In the genomic region with DNA sequence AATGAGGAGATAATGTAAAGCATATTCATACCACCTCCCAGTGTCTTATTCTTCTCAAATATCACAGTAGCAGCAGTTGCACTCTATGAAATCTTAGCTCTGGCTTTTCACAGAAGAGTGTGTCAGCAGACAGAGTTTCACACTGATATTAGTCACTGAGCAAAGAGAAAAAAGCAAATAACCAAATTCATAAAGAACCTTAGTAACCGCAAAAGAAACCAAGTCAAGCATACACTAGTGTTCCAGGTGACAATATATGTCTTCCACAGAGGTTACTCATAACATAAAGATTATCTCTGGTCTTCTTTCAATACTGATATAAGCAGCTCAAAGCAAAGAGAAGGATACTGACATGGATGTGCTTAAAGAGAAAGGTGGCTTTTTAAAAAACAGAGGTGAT, we compare ENCODE assay signal across 28 cellular contexts.
A peak's percentile ranks its signal among the peaks of the same experiment; 100 is the strongest.
DNase-seq lines count a peak whose midpoint lies in the region; ATAC-seq and TF ChIP-seq lines count a peak whose summit lies in the region.
"Had no signal": no experiment of that assay in that cellular context is flagged by ENCODE, and none has a peak within 500 bp of the region (broad histone marks: within the 10 kb centered on the region; RNA-seq: fewer than 3 reads in every experiment).

No MANE protein-coding gene starts in this region.

- peaks cover 0 to 13% (median 4%) of the 10 kb centered on the region in 7 donors for H3K9me3 Mint-ChIP-seq in CD14-positive monocyte
- H3K9me3 Mint-ChIP-seq: T-helper 2 cell treated with Interferon-gamma antibody and Interleukin-4, amounts not matched to agents 5 μg/mL and 100 μg/mL, for 36 hours had no signal

- H3K4me3 ChIP-seq in choroid plexus epithelial cell (ENCODE audit: low read depth, low read length): no peak overlapping the region
- no peak overlapping the region for H3K4me3 ChIP-seq in colonic mucosa
- H3K4me3 ChIP-seq: lung, neural progenitor cell, transverse colon had no signal

- H3K9me3 ChIP-seq in colonic mucosa: no peaks in the 10 kb centered on the region
- H3K9me3 ChIP-seq: transverse colon had no signal

- no peak overlapping the region for H3K4me3 Mint-ChIP-seq in CD14-positive monocyte
- H3K4me3 Mint-ChIP-seq: activated CD8-positive, alpha-beta memory T cell treated with anti-CD3 and anti-CD28 coated beads, Interleukin-2, amount 10 ng/mL, durations not matched to agents 7 days and 5 days; activated naive CD4-positive, alpha-beta T cell treated with anti-CD3 and anti-CD28 coated beads for 36 hours; neural progenitor cell; stimulated activated naive CD8-positive, alpha-beta T cell treated with anti-CD3 and anti-CD28 coated beads, Interleukin-15, amount 100 ng/mL, for 72 hours; T-helper 2 cell treated with Interferon-gamma antibody and Interleukin-4, amounts not matched to agents 5 μg/mL and 100 μg/mL, for 36 hours had no signal

- TF ChIP-seq CTCF in choroid plexus epithelial cell (conservative IDR thresholded peaks at IDR 0.05; ENCODE audit: low read depth, low read length): no peak
- no peak for TF ChIP-seq CTCF in CD14-positive monocyte (IDR thresholded peaks at IDR 0.05)
- no peak for TF ChIP-seq CTCF in colonic mucosa (IDR thresholded peaks at IDR 0.05)

- no peaks in the 10 kb centered on the region for H3K27me3 ChIP-seq in colonic mucosa
- H3K27me3 ChIP-seq: neural progenitor cell, transverse colon had no signal

- no peaks in the 10 kb centered on the region for H3K36me3 Mint-ChIP-seq in CD14-positive monocyte
- H3K36me3 Mint-ChIP-seq: activated CD8-positive, alpha-beta memory T cell treated with anti-CD3 and anti-CD28 coated beads, Interleukin-2, amount 10 ng/mL, durations not matched to agents 7 days and 5 days; neural progenitor cell had no signal

- H3K4me1 Mint-ChIP-seq in CD14-positive monocyte: no peaks in the 10 kb centered on the region
- H3K4me1 Mint-ChIP-seq: activated CD8-positive, alpha-beta memory T cell treated with anti-CD3 and anti-CD28 coated beads, Interleukin-2, amount 10 ng/mL, durations not matched to agents 7 days and 5 days; neural progenitor cell; stimulated activated naive CD8-positive, alpha-beta T cell treated with anti-CD3 and anti-CD28 coated beads, Interleukin-15, amount 100 ng/mL, for 72 hours had no signal

- DNase-seq in HT1080 (ENCODE audit: low read depth): peak; percentile 53
- peak; percentile 36 for DNase-seq in choroid plexus epithelial cell (ENCODE audit: low read depth)
- no peak for DNase-seq in A172 (ENCODE audit: low spot score)
- DNase-seq in CD14-positive monocyte (ENCODE audit: low spot score): no peak
- DNase-seq in SKM-1 treated with dmso at 0.1 percent for 144 hours (lab: John Stamatoyannopoulos, UW; ENCODE audit: unreplicated experiment): no peak
- no peak for DNase-seq in colonic mucosa
- DNase-seq: activated CD4-positive, alpha-beta T cell treated with anti-CD3 and anti-CD28 coated beads, Interleukin-2, amount 50 U/mL, for 1 hour; activated CD8-positive, alpha-beta memory T cell treated with anti-CD3 and anti-CD28 coated beads, Interleukin-2, amount 10 ng/mL, durations not matched to agents 7 days and 5 days; activated naive CD4-positive, alpha-beta T cell treated with anti-CD3 and anti-CD28 coated beads for 36 hours; AML-193; amniotic stem cell; cortex of kidney; DND-41; glutamatergic neuron; GOT3; Kasumi-1; kidney; NCI-H187; NCI-H2171 treated with DMSO at 0.1 percent for 48 hours; NCI-H524 treated with DMSO at 0.1 percent for 48 hours; stimulated activated naive CD8-positive, alpha-beta T cell treated with anti-CD3 and anti-CD28 coated beads, Interleukin-15, amount 100 ng/mL, for 72 hours; transverse colon had no signal

- intact Hi-C loops in CD14-positive monocyte (cut with micrococcal nuclease) (no loop called here), colonic mucosa (cut with DNase I) (no loop called here)

- no peaks in the 10 kb centered on the region for H3K4me1 ChIP-seq in colonic mucosa
- H3K4me1 ChIP-seq: neural progenitor cell, transverse colon had no signal

- no peak overlapping the region for H3K27ac Mint-ChIP-seq in CD14-positive monocyte
- H3K27ac Mint-ChIP-seq: activated CD8-positive, alpha-beta memory T cell treated with anti-CD3 and anti-CD28 coated beads, Interleukin-2, amount 10 ng/mL, durations not matched to agents 7 days and 5 days; activated naive CD4-positive, alpha-beta T cell treated with anti-CD3 and anti-CD28 coated beads for 36 hours; neural progenitor cell; stimulated activated naive CD8-positive, alpha-beta T cell treated with anti-CD3 and anti-CD28 coated beads, Interleukin-15, amount 100 ng/mL, for 72 hours; T-helper 2 cell treated with Interferon-gamma antibody and Interleukin-4, amounts not matched to agents 5 μg/mL and 100 μg/mL, for 36 hours had no signal

- ATAC-seq in GM19395 (IDR thresholded peaks at IDR 0.05; ENCODE audit: unreplicated experiment): peak; percentile 53
- ATAC-seq: activated CD8-positive, alpha-beta memory T cell treated with anti-CD3 and anti-CD28 coated beads, Interleukin-2, amount 10 ng/mL, durations not matched to agents 7 days and 5 days; sciatic nerve; SK-N-SH treated with all-trans-retinoic acid at 6 μM for 48 hours; stimulated activated naive CD8-positive, alpha-beta T cell treated with anti-CD3 and anti-CD28 coated beads, Interleukin-15, amount 100 ng/mL, for 72 hours had no signal

- H3K27me3 Mint-ChIP-seq in CD14-positive monocyte (ENCODE audit: low read depth in 3 of 3): no peaks in the 10 kb centered on the region
- H3K27me3 Mint-ChIP-seq: activated CD8-positive, alpha-beta memory T cell treated with anti-CD3 and anti-CD28 coated beads, Interleukin-2, amount 10 ng/mL, durations not matched to agents 7 days and 5 days; stimulated activated naive CD8-positive, alpha-beta T cell treated with anti-CD3 and anti-CD28 coated beads, Interleukin-15, amount 100 ng/mL, for 72 hours had no signal

- H3K27ac ChIP-seq in colonic mucosa: no peak overlapping the region
- H3K27ac ChIP-seq: neural progenitor cell, transverse colon had no signal

- no peak overlapping the region for H3K9ac ChIP-seq in colonic mucosa (ENCODE audit: low read depth in 2 of 2, low read length in 2 of 2)
- H3K9ac ChIP-seq: neural progenitor cell had no signal

- no peaks in the 10 kb centered on the region for H3K36me3 ChIP-seq in colonic mucosa
- H3K36me3 ChIP-seq: neural progenitor cell, transverse colon had no signal

Comparison
In these comparisons a context has a peak if more than half of its experiments do, and no peak if none do; other contexts are left out.
1. DNase-seq: peak in HT1080 (single experiment) and choroid plexus epithelial cell (single experiment); none in A172 (single experiment), CD14-positive monocyte (single experiment), SKM-1 treated with dmso at 0.1 percent for 144 hours (single experiment) and colonic mucosa (single experiment).